ENCODE assay signal across 8 cellular contexts in genomic region chr2:112623913-112624777, GRCh38. TPM values are rescaled to one million over a fixed set of nuclear protein-coding genes. Genes with fewer than 3 reads are reported as not detected.
DNase-seq lines count a peak whose midpoint lies in the region; ATAC-seq lines count a peak whose summit lies in the region.

No MANE protein-coding gene starts in this region.

- no peaks in the 10 kb centered on the region for H3K27me3 ChIP-seq in MG63

- peak; percentile 92 for DNase-seq in MG63
- DNase-seq in activated T-cell treated with anti-CD3 and anti-CD28 coated beads for 1 hour (ENCODE audit: low read depth): peak; percentile 68
- peak; percentile 70 for DNase-seq in fibroblast of the conjunctiva (ENCODE audit: low read depth)
- DNase-seq in stimulated activated CD4-positive, alpha-beta T cell treated with anti-CD3 and anti-CD28 coated beads, TNF-alpha, amount 100 ng/mL, for 1 hour (ENCODE audit: low read depth in 3 of 3, low spot score in 1 of 3): peak; percentile 41 to 51 (median 50)
- DNase-seq in COLO829 (ENCODE audit: low spot score): no peak
- no peak for DNase-seq in DMS114 treated with DMSO at 0.1 percent for 48 hours (lab: John Stamatoyannopoulos, UW; ENCODE audit: unreplicated experiment)

- no peaks in the 10 kb centered on the region for H3K9me3 ChIP-seq in MG63

- no peak overlapping the region for H3K4me3 ChIP-seq in MG63

- peak; percentile 71 for ATAC-seq in GM19463 (IDR thresholded peaks at IDR 0.05; ENCODE audit: unreplicated experiment)
- ATAC-seq in HG03139 (IDR thresholded peaks at IDR 0.05; ENCODE audit: unreplicated experiment): no peak

- no peaks in the 10 kb centered on the region for H3K36me3 ChIP-seq in MG63

RNA-seq across cellular contexts. Expression of gene SLC20A1, which starts 21.6 kb away (rescaled TPM):
- total RNA-seq in MG63 (2014; rRNA removed; shearing (Covaris generic); ENCODE audit: low replicate concordance): 117 and 129 TPM in 2 replicates

RNA-seq across cellular contexts. Expression of gene CHCHD5, which starts 39.7 kb away (rescaled TPM):
- 1.7 and 20.0 TPM in 2 replicates for total RNA-seq in MG63 (2014; rRNA removed; shearing (Covaris generic); ENCODE audit: low replicate concordance)

Comparison
In these comparisons a context has a peak if more than half of its experiments do, and no peak if none do; other contexts are left out.
1. DNase-seq: peak in MG63 (single experiment), activated T-cell treated with anti-CD3 and anti-CD28 coated beads for 1 hour (single experiment), fibroblast of the conjunctiva (single experiment) and stimulated activated CD4-positive, alpha-beta T cell treated with anti-CD3 and anti-CD28 coated beads, TNF-alpha, amount 100 ng/mL, for 1 hour (3 of 3); none in COLO829 (single experiment) and DMS114 treated with DMSO at 0.1 percent for 48 hours (single experiment).